Comparison of ENCODE assay signal across 1 cellular context in the genomic region with DNA sequence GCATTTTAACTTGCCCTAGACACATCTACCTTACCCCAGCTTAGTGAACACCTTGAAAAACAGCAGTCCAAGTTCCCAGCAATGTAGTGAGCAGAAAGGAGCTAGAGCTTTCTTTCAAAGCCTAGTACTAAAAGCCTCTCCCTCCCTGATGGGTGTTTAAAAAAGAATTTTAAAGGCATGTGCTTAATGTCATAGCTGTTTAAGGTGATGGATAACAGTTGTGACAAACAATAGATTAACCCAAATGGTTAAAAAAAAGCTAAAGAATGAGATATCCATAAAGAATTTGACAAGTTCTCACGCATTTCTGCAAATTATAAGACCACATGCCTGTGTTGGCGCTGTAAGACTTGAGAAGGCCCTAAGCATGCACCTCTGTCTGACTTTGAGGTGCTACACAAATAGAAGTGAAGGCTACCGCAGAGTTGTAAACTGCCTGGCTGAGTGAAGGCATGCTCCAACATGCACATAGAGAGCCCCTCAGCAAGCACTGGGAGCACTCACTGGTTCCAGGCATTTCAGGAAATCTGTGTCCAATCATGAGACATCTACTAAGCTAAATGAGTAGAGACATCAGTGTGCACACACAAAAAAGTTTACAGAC.
TF ChIP-seq lines count a peak whose summit lies in the region.

No MANE protein-coding gene starts in this region.

TF ChIP-seq in WTC11, 78 proteins besides CTCF, POLR2A, EP300 and RAD21 (continued from another document):
- TF ChIP-seq ZNF425 (CRISPR knock-in tag; conservative IDR thresholded peaks at IDR 0.05), result no peak
- TF ChIP-seq SP1 (CRISPR knock-in tag; conservative IDR thresholded peaks at IDR 0.05), result no peak
